Comparison of ENCODE assay signal across 1 cellular context in the genomic region with DNA sequence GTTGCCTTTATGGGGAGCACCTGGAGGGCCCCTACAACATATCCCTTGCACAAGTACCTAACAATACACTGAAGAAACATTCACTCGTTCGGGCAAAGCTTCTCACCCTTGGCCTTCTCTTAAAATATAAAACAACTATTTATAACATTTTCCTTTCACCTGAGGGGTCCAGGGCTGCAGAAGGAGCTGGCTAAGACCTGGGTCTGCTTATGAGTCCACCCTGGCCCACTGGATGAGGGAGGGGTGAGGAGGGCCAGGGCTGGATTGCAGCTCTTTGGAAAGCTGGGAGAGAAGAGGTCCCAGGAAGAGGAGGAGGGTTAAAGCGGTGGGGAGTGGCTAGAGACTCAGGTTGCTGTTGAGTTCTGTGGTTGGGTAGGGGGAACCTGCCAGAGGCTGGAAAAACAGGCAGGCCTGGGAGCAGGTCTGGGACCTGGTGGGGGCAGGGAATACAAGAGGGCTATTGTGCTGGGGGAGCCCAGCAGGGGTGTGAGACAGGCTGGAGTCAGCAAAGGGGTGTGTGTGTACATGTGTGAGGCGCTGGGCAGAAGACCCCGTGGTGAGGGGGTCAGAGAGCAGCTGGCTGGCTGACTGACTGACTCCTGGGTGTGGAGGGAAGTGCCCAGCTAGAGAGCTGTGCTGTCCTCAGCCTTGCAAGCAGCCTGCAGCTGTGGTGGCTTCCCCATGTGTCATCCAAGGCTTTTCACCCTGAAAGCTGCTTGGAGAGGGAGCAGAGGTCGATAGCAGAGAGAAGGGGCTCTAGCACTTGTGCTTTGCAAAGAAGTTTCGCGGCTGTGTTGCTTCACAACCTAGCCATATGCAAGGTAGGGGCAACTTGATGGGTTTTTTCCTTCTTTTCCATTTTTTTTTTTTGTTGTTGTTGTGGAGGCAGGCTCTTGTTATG.
TF ChIP-seq lines count a peak whose summit lies in the region.

No MANE protein-coding gene starts in this region.

TF ChIP-seq in K562, 482 proteins besides CTCF, POLR2A, EP300 and RAD21:
- TF ChIP-seq MYNN (IDR thresholded peaks at IDR 0.05) = 0 out of 2 replicates have a peak, but pooled peaks have one; percentile 14
- TF ChIP-seq MYNN (CRISPR knock-in tag; IDR thresholded peaks at IDR 0.05) = no peak
- TF ChIP-seq SUPT5H (IDR thresholded peaks at IDR 0.05) = peak; percentile 52; the same call in 1 of the 2 replicates
- TF ChIP-seq BHLHE40 (IDR thresholded peaks at IDR 0.05; ENCODE audit: low read length) = no peak
- no peak for TF ChIP-seq ZNF785 (CRISPR knock-in tag; IDR thresholded peaks at IDR 0.05)
- TF ChIP-seq ZFP1 (CRISPR knock-in tag; IDR thresholded peaks at IDR 0.05) = no peak
- TF ChIP-seq POLR2G (IDR thresholded peaks at IDR 0.05; ENCODE audit: low read depth, low read length) = peak; percentile 61; the same call in 1 of the 2 replicates
- no peak for TF ChIP-seq SMAD2 (IDR thresholded peaks at IDR 0.05; ENCODE audit: low read depth, low read length)
- TF ChIP-seq, protein P1, sequence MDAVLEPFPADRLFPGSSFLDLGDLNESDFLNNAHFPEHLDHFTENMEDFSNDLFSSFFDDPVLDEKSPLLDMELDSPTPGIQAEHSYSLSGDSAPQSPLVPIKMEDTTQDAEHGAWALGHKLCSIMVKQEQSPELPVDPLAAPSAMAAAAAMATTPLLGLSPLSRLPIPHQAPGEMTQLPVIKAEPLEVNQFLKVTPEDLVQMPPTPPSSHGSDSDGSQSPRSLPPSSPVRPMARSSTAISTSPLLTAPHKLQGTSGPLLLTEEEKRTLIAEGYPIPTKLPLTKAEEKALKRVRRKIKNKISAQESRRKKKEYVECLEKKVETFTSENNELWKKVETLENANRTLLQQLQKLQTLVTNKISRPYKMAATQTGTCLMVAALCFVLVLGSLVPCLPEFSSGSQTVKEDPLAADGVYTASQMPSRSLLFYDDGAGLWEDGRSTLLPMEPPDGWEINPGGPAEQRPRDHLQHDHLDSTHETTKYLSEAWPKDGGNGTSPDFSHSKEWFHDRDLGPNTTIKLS (IDR thresholded peaks at IDR 0.05; ENCODE audit: borderline replicate concordance, low read depth) = no peak
- TF ChIP-seq GABPA (tag; conservative IDR thresholded peaks at IDR 0.05; ENCODE audit: low read depth) = no peak
TF ChIP-seq in K562: peak in this region for 3.
